ENCODE assay signal across 18 cellular contexts in genomic region chr2:75513616-75514170, GRCh38. TPM values are rescaled to one million over a fixed set of nuclear protein-coding genes. Genes with fewer than 3 reads are reported as not detected.
DNase-seq lines count a peak whose midpoint lies in the region; ATAC-seq and TF ChIP-seq lines count a peak whose summit lies in the region.
"Had no signal": no experiment of that assay in that cellular context is flagged by ENCODE, and none has a peak within 500 bp of the region (broad histone marks: within the 10 kb centered on the region; RNA-seq: fewer than 3 reads in every experiment).

No MANE protein-coding gene starts in this region.

- H2AFZ ChIP-seq in smooth muscle cell (ENCODE audit: low read depth), result no peak overlapping the region

- H3K4me3 Mint-ChIP-seq in activated CD8-positive, alpha-beta memory T cell treated with anti-CD3 and anti-CD28 coated beads, Interleukin-2, amount 10 ng/mL, durations not matched to agents 7 days and 5 days, result no peak overlapping the region
- H3K4me3 Mint-ChIP-seq: CD14-positive monocyte had no signal

- H3K27ac ChIP-seq in smooth muscle cell (ENCODE audit: low read depth), result peak overlapping the region; percentile 36
- H3K27ac ChIP-seq: SK-N-MC had no signal

- no peak overlapping the region for H3K27ac Mint-ChIP-seq in activated CD8-positive, alpha-beta memory T cell treated with anti-CD3 and anti-CD28 coated beads, Interleukin-2, amount 10 ng/mL, durations not matched to agents 7 days and 5 days
- H3K27ac Mint-ChIP-seq: CD14-positive monocyte had no signal

- H3K27me3 ChIP-seq in adipocyte (replicated peaks; ENCODE audit: control insufficient read depth, insufficient read depth, low read length) (no peaks in the 10 kb centered on the region), smooth muscle cell (ENCODE audit: low read depth) (no peaks in the 10 kb centered on the region)

- H3K4me1 Mint-ChIP-seq in activated CD8-positive, alpha-beta memory T cell treated with anti-CD3 and anti-CD28 coated beads, Interleukin-2, amount 10 ng/mL, durations not matched to agents 7 days and 5 days, result no peaks in the 10 kb centered on the region
- H3K4me1 Mint-ChIP-seq: CD14-positive monocyte had no signal

- no peaks in the 10 kb centered on the region for H3F3A ChIP-seq in smooth muscle cell (ENCODE audit: low read depth)

- H3K4me1 ChIP-seq in adipocyte (ENCODE audit: control insufficient read depth, insufficient read depth, low read length) (peaks cover 5% of the 10 kb centered on the region), smooth muscle cell (ENCODE audit: low read depth) (no peaks in the 10 kb centered on the region)

- CTCF ChIA-PET in activated CD8-positive, alpha-beta memory T cell treated with anti-CD3 and anti-CD28 coated beads, Interleukin-2, amount 10 ng/mL, durations not matched to agents 7 days and 5 days (lab: Charles Lee), result no interaction called here

- TF ChIP-seq CTCF in epithelial cell of esophagus (IDR thresholded peaks at IDR 0.05; ENCODE audit: insufficient read depth, low read depth, low read length, missing control alignments), result no peak
- no peak for TF ChIP-seq CTCF in smooth muscle cell (IDR thresholded peaks at IDR 0.05; ENCODE audit: borderline replicate concordance, insufficient read depth, poor library complexity, severe bottlenecking)

- peaks cover 9% of the 10 kb centered on the region for H3K9me3 ChIP-seq in adipocyte (ENCODE audit: control insufficient read depth, low read length)
- H3K9me3 ChIP-seq in smooth muscle cell (replicated peaks; ENCODE audit: low read depth), result peaks cover 6% of the 10 kb centered on the region

- no peak for ATAC-seq in activated CD8-positive, alpha-beta memory T cell treated with anti-CD3 and anti-CD28 coated beads, Interleukin-2, amount 10 ng/mL, durations not matched to agents 7 days and 5 days
- ATAC-seq: HCT116 had no signal

- H3K36me3 Mint-ChIP-seq in activated CD8-positive, alpha-beta memory T cell treated with anti-CD3 and anti-CD28 coated beads, Interleukin-2, amount 10 ng/mL, durations not matched to agents 7 days and 5 days, result no peaks in the 10 kb centered on the region
- H3K36me3 Mint-ChIP-seq: CD14-positive monocyte had no signal

- WGBS in smooth muscle cell (ENCODE audit: low lambda C conversion rate), result 83% methylated on average over 4 of the region's 4 CpGs

- peaks cover 5% of the 10 kb centered on the region for H3K27me3 Mint-ChIP-seq in activated CD8-positive, alpha-beta memory T cell treated with anti-CD3 and anti-CD28 coated beads, Interleukin-2, amount 10 ng/mL, durations not matched to agents 7 days and 5 days

- no peak overlapping the region for H3K4me2 ChIP-seq in smooth muscle cell

- no peaks in the 10 kb centered on the region for H4K20me1 ChIP-seq in smooth muscle cell (ENCODE audit: low read depth)

- DNase-seq in AG20443 (ENCODE audit: low spot score) (peak; percentile 14), adipocyte (ENCODE audit: low read depth) (peak; percentile 1), epithelial cell of esophagus (ENCODE audit: low read depth) (peak; percentile 61), smooth muscle cell (lab: John Stamatoyannopoulos, UW; ENCODE audit: unreplicated experiment) (no peak), NOMO-1 treated with dmso at 0.1 percent for 144 hours (lab: John Stamatoyannopoulos, UW; ENCODE audit: unreplicated experiment) (no peak)
- DNase-seq in activated CD4-positive, alpha-beta T cell treated with anti-CD3 and anti-CD28 coated beads, Interleukin-2, amount 50 U/mL, for 4 hours, result no peak
- no peak for DNase-seq in activated CD8-positive, alpha-beta memory T cell treated with anti-CD3 and anti-CD28 coated beads, Interleukin-2, amount 10 ng/mL, durations not matched to agents 7 days and 5 days
- DNase-seq: DMS 273 treated with DMSO at 0.1 percent for 48 hours, DND-41, GOT3, NCI-H1105 treated with DMSO at 0.1 percent for 48 hours, NCI-H1694, NCI-H510A, NCI-H774, SHP77 had no signal

- no peak overlapping the region for H3K9ac ChIP-seq in adipocyte (ENCODE audit: low read length)
- H3K9ac ChIP-seq in smooth muscle cell (ENCODE audit: low read depth), result no peak overlapping the region

- no peak overlapping the region for H3K4me3 ChIP-seq in adipocyte (ENCODE audit: low read length)
- no peak overlapping the region for H3K4me3 ChIP-seq in epithelial cell of esophagus (ENCODE audit: low read length)
- H3K4me3 ChIP-seq in smooth muscle cell, result no peak overlapping the region
- H3K4me3 ChIP-seq: SK-N-MC had no signal

- H3K9me3 Mint-ChIP-seq in activated CD8-positive, alpha-beta memory T cell treated with anti-CD3 and anti-CD28 coated beads, Interleukin-2, amount 10 ng/mL, durations not matched to agents 7 days and 5 days (ENCODE audit: low read depth), result peaks cover 4% of the 10 kb centered on the region

- no peaks in the 10 kb centered on the region for H3K79me2 ChIP-seq in smooth muscle cell (ENCODE audit: low read depth)

- no peaks in the 10 kb centered on the region for H3K36me3 ChIP-seq in adipocyte (ENCODE audit: control insufficient read depth, insufficient read depth, low read length, severe bottlenecking)
- H3K36me3 ChIP-seq in smooth muscle cell (ENCODE audit: low read depth), result peaks cover 9% of the 10 kb centered on the region

RNA-seq across cellular contexts. Expression of gene EVA1A, which starts 47.0 kb away (rescaled TPM):
- total RNA-seq in smooth muscle cell, result 54.3 and 84.1 TPM in 2 replicates
- polyA plus RNA-seq in smooth muscle cell, result 72.8 and 89.2 TPM in 2 replicates
- not detected for total RNA-seq in activated CD8-positive, alpha-beta memory T cell treated with anti-CD3 and anti-CD28 coated beads, Interleukin-2, amount 10 ng/mL, durations not matched to agents 7 days and 5 days
- polyA plus RNA-seq: CD14-positive monocyte had no signal

Comparison
In these comparisons a context has a peak if more than half of its experiments do, and no peak if none do; other contexts are left out.
1. DNase-seq: peak in AG20443 (single experiment), adipocyte (single experiment) and epithelial cell of esophagus (single experiment); none in smooth muscle cell (single experiment), activated CD4-positive, alpha-beta T cell treated with anti-CD3 and anti-CD28 coated beads, Interleukin-2, amount 50 U/mL, for 4 hours (0 of 2), activated CD8-positive, alpha-beta memory T cell treated with anti-CD3 and anti-CD28 coated beads, Interleukin-2, amount 10 ng/mL, durations not matched to agents 7 days and 5 days (single experiment) and NOMO-1 treated with dmso at 0.1 percent for 144 hours (single experiment).
2. RNA of gene EVA1A, which starts 47.0 kb away (total RNA-seq): 54.3 to 84.1 TPM in smooth muscle cell; not detected in activated CD8-positive, alpha-beta memory T cell treated with anti-CD3 and anti-CD28 coated beads, Interleukin-2, amount 10 ng/mL, durations not matched to agents 7 days and 5 days; every median in the first group is over 10 times any median in the second.